1 cellular context compared by ENCODE assay signal in the genomic region with DNA sequence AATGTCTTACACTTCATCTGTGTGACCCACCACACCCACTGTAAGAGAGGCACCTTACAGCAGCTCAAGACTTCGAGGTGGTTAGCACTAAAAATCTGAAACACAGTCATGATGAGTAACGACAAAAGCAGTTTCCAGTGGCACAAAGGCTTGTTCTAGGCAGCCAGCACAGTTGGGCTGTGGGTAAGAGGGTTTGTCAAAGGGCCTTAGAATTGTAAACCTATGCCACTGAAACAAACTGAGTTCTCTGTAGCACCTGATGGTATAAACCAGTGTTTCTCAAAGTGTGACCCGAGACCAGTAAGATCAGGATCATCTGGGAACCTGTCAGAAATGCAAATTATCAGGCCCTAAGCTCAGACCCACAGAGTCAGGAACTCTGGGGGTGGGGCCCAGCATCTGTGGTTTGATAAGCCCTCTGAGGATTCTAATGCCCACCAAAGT.
TF ChIP-seq lines count a peak whose summit lies in the region.

No MANE protein-coding gene starts in this region.

TF ChIP-seq in GM12878, 131 proteins besides CTCF, POLR2A, EP300 and RAD21 (continued from another document):
- TF ChIP-seq SUZ12 (IDR thresholded peaks at IDR 0.05; ENCODE audit: unreplicated experiment) (no peak), JUNB (IDR thresholded peaks at IDR 0.05) (no peak), SIX5 (IDR thresholded peaks at IDR 0.05; ENCODE audit: low read depth, low read length, severe bottlenecking) (no peak)
- TF ChIP-seq, protein P1, sequence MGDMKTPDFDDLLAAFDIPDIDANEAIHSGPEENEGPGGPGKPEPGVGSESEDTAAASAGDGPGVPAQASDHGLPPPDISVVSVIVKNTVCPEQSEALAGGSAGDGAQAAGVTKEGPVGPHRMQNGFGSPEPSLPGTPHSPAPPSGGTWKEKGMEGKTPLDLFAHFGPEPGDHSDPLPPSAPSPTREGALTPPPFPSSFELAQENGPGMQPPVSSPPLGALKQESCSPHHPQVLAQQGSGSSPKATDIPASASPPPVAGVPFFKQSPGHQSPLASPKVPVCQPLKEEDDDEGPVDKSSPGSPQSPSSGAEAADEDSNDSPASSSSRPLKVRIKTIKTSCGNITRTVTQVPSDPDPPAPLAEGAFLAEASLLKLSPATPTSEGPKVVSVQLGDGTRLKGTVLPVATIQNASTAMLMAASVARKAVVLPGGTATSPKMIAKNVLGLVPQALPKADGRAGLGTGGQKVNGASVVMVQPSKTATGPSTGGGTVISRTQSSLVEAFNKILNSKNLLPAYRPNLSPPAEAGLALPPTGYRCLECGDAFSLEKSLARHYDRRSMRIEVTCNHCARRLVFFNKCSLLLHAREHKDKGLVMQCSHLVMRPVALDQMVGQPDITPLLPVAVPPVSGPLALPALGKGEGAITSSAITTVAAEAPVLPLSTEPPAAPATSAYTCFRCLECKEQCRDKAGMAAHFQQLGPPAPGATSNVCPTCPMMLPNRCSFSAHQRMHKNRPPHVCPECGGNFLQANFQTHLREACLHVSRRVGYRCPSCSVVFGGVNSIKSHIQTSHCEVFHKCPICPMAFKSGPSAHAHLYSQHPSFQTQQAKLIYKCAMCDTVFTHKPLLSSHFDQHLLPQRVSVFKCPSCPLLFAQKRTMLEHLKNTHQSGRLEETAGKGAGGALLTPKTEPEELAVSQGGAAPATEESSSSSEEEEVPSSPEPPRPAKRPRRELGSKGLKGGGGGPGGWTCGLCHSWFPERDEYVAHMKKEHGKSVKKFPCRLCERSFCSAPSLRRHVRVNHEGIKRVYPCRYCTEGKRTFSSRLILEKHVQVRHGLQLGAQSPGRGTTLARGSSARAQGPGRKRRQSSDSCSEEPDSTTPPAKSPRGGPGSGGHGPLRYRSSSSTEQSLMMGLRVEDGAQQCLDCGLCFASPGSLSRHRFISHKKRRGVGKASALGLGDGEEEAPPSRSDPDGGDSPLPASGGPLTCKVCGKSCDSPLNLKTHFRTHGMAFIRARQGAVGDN (IDR thresholded peaks at IDR 0.05) = peak; percentile 79
